ENCODE assay signal across 28 cellular contexts in the genomic region with DNA sequence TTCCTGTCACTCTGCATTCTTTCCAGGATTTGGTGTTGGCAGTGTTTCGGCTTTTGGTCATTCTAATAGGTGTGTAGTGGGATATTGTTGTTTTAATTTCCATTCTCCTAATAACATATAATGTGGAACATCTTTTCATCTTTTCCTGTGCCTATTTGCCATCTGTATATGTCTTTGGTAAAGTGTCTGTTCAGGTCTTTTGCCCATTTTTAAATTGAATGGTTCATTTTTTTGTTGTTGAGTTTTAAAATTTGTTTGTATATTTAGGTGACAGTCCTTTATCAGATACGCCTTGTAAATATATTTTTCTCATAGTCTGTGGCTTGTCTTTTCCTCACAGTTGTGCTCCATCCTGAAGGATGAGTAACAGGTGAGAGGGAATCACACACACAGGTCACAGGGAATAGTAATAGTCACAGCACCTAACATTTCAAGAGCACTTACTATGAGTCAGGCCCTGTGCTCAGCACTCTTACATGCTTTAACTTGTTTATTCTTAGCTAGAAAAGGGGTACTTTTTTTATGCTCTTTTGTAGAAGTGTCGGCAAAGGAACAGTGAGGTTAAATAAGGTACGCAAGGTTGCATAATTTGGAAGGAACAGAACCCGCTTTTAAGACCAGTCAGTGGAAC.
A peak's percentile ranks its signal among the peaks of the same experiment; 100 is the strongest.
DNase-seq lines count a peak whose midpoint lies in the region; ATAC-seq, FAIRE-seq and TF ChIP-seq lines count a peak whose summit lies in the region.
"Had no signal": no experiment of that assay in that cellular context is flagged by ENCODE, and none has a peak within 500 bp of the region (broad histone marks: within the 10 kb centered on the region; RNA-seq: fewer than 3 reads in every experiment).

No MANE protein-coding gene starts in this region.

- dilution Hi-C loops in keratinocyte (cut with MboI; ENCODE audit: extremely low pct_ligation_motif_present, low sequenced_read_pairs), result no loop called here

- H3K9me1 ChIP-seq in keratinocyte (ENCODE audit: control insufficient read depth, extremely low read depth, insufficient read depth, low read length), result no peaks in the 10 kb centered on the region

- H3K27ac ChIP-seq in astrocyte (ENCODE audit: low read depth, low read length) (no peak overlapping the region), keratinocyte (ENCODE audit: control insufficient read depth, insufficient read depth, low read length) (peak overlapping the region; percentile 33)
- H3K27ac ChIP-seq: 22Rv1, HL-60, KMS-11, Peyer's patch, SJSA1 had no signal

- in situ Hi-C loops in ACHN (cut with HindIII; ENCODE audit: low pct_ligation_motif_present, low pct_unique_long_range_greater_than_20kb, low sequenced_read_pairs), result no loop called here

- H2AFZ ChIP-seq in astrocyte (ENCODE audit: low read depth, low read length) (no peak overlapping the region), keratinocyte (ENCODE audit: control insufficient read depth, low read length) (no peak overlapping the region)

- no peaks in the 10 kb centered on the region for H3K9me3 ChIP-seq in astrocyte (ENCODE audit: insufficient read depth, low read depth, low read length)
- H3K9me3 ChIP-seq in keratinocyte (ENCODE audit: control insufficient read depth, low read depth, low read length), result no peaks in the 10 kb centered on the region
- H3K9me3 ChIP-seq: Peyer's patch, SJSA1 had no signal

- H3K4me3 Mint-ChIP-seq in astrocyte (ENCODE audit: unreplicated experiment), result no peak overlapping the region
- H3K4me3 Mint-ChIP-seq: CD8-positive, alpha-beta T cell; HFFc6 had no signal

- H3K36me3 ChIP-seq in astrocyte (ENCODE audit: insufficient read depth, low read length) (no peaks in the 10 kb centered on the region), keratinocyte (ENCODE audit: control insufficient read depth in 2 of 2, extremely low read depth in 1 of 2, insufficient read depth in 2 of 2, low read length in 2 of 2) (no peaks in the 10 kb centered on the region)
- H3K36me3 ChIP-seq: Peyer's patch, SJSA1 had no signal

- H3K79me2 ChIP-seq in astrocyte (ENCODE audit: insufficient read depth, low read length) (no peaks in the 10 kb centered on the region), keratinocyte (ENCODE audit: control insufficient read depth, insufficient read depth, low read length) (peaks cover 3% of the 10 kb centered on the region)

- H3K9me3 Mint-ChIP-seq in astrocyte (ENCODE audit: unreplicated experiment), result peaks cover 4% of the 10 kb centered on the region
- H3K9me3 Mint-ChIP-seq: HFFc6 had no signal

- H3K4me1 Mint-ChIP-seq in astrocyte (ENCODE audit: low read depth, unreplicated experiment), result peaks cover 3% of the 10 kb centered on the region

- H3K4me1 ChIP-seq in astrocyte (ENCODE audit: insufficient read depth, low read length) (no peaks in the 10 kb centered on the region), keratinocyte (ENCODE audit: control insufficient read depth, extremely low read depth, insufficient read depth, low read length) (peaks cover 15% of the 10 kb centered on the region)
- H3K4me1 ChIP-seq: Peyer's patch, SJSA1 had no signal

- H3K27me3 Mint-ChIP-seq in astrocyte (ENCODE audit: low read depth, unreplicated experiment), result no peaks in the 10 kb centered on the region

- H3K27ac Mint-ChIP-seq in astrocyte (ENCODE audit: unreplicated experiment), result peak overlapping the region; percentile 24
- H3K27ac Mint-ChIP-seq: CD8-positive, alpha-beta T cell; HFFc6 had no signal

- H3K9ac ChIP-seq in astrocyte (ENCODE audit: low read length), result no peak overlapping the region
- H3K9ac ChIP-seq in keratinocyte (ENCODE audit: control insufficient read depth, extremely low read depth, insufficient read depth, low read length), result no peak overlapping the region
- H3K9ac ChIP-seq: KMS-11 had no signal

- no peaks in the 10 kb centered on the region for H3K36me3 Mint-ChIP-seq in astrocyte (ENCODE audit: low read depth, unreplicated experiment)

- H3K27me3 ChIP-seq in astrocyte (ENCODE audit: insufficient read depth, low read length), result no peaks in the 10 kb centered on the region
- no peaks in the 10 kb centered on the region for H3K27me3 ChIP-seq in keratinocyte (ENCODE audit: control insufficient read depth, extremely low read depth, insufficient read depth, low read length)
- H3K27me3 ChIP-seq: Peyer's patch, SJSA1 had no signal

- no peak for ATAC-seq in HG03135 (IDR thresholded peaks at IDR 0.05; ENCODE audit: unreplicated experiment)
- ATAC-seq: CD8-positive, alpha-beta T cell; Right ventricle myocardium inferior had no signal

- H3K4me3 ChIP-seq in astrocyte (ENCODE audit: insufficient read depth, low read depth, low read length), result no peak overlapping the region
- peak overlapping the region in 1 of 3 experiments; percentile 41 for H3K4me3 ChIP-seq in keratinocyte (ENCODE audit: control insufficient read depth in 2 of 3, extremely low read depth in 1 of 3, insufficient read depth in 2 of 3, low read depth in 1 of 3, low read length in 3 of 3)
- H3K4me3 ChIP-seq: Peyer's patch, SJSA1 had no signal

- DNase-seq in DMS53 (lab: John Stamatoyannopoulos, UW) (peak; percentile 28), DMS53 treated with DMSO at 0.1 percent for 48 hours (lab: John Stamatoyannopoulos, UW; ENCODE audit: unreplicated experiment) (no peak), astrocyte (ENCODE audit: low read depth) (no peak), keratinocyte (ENCODE audit: low read depth, low spot score) (peak; percentile 66), SKM-1 treated with dmso at 0.1 percent for 144 hours (lab: John Stamatoyannopoulos, UW; ENCODE audit: unreplicated experiment) (no peak), NCI-H146 (lab: John Stamatoyannopoulos, UW) (no peak), ACHN (no peak)
- DNase-seq: C1 segment of cervical spinal cord; CD8-positive, alpha-beta T cell; H7; HFFc6; MV-4-11; NCI-H1105 treated with DMSO at 0.1 percent for 48 hours; NCI-H1694; NCI-H2081; NCI-H2171; NCI-H345; NCI-H524; NCI-H774; NK-92 treated with Interleukin-12 subunit alpha and Interleukin-12 subunit beta, amount 100 ng/mL, for 24 hours; Peyer's patch had no signal

- H4K20me1 ChIP-seq in astrocyte (ENCODE audit: insufficient read depth, low read length), result no peaks in the 10 kb centered on the region
- H4K20me1 ChIP-seq in keratinocyte (ENCODE audit: control insufficient read depth, extremely low read depth, insufficient read depth, low read length), result no peaks in the 10 kb centered on the region

- no peak for FAIRE-seq in astrocyte (lab: Jason Lieb, UNC)
- peak; percentile 90 for FAIRE-seq in keratinocyte (lab: Jason Lieb, UNC)
- FAIRE-seq: HTR-8/SVneo had no signal

- H3K4me2 ChIP-seq in astrocyte (ENCODE audit: low read length) (no peak overlapping the region), keratinocyte (ENCODE audit: control insufficient read depth, extremely low read depth, insufficient read depth, low read depth, low read length) (peak overlapping the region; percentile 68)

- no peak for TF ChIP-seq CTCF in astrocyte (IDR thresholded peaks at IDR 0.05; ENCODE audit: insufficient read depth, low read depth, low read length)
- TF ChIP-seq CTCF in keratinocyte (optimal IDR thresholded peaks at IDR 0.05 in 1 of 3, IDR thresholded peaks at IDR 0.05 in 1 of 3, conservative IDR thresholded peaks at IDR 0.05 in 1 of 3; ENCODE audit: extremely low read depth in 1 of 3, insufficient read depth in 2 of 3, low read length in 3 of 3), result no peak

Comparison
In these comparisons a context has a peak if more than half of its experiments do, and no peak if none do; other contexts are left out.
1. DNase-seq: peak in DMS53 (single experiment) and keratinocyte (single experiment); none in DMS53 treated with DMSO at 0.1 percent for 48 hours (single experiment), astrocyte (single experiment), SKM-1 treated with dmso at 0.1 percent for 144 hours (single experiment), NCI-H146 (single experiment) and ACHN (single experiment).